Comparison of ENCODE assay signal across 22 cellular contexts in the genomic region with DNA sequence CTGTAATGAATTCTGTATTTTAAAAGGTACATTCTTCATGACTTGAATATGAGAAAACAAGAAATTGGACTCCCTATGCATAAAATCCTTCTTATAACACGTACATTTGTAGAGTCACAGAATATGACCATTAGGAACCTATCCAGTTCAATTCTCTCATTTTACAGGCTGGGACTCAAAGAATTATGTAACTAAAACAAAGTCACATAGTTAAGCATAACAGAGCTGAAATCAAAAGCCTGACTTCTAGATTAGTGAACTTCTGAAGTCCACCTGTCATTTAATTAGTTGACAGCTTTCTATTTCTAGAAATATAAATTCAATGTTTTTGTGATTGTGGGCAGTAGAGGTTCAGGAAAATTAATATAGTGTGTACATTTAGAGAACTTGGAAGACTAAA.
"Had no signal": no experiment of that assay in that cellular context is flagged by ENCODE, and none has a peak within 500 bp of the region (broad histone marks: within the 10 kb centered on the region; RNA-seq: fewer than 3 reads in every experiment).

No MANE protein-coding gene starts in this region.

- H3K27ac Mint-ChIP-seq: immature natural killer cell; memory B cell; natural killer cell; stimulated activated memory B cell treated with anti-CD40 and anti-IgM and Interleukin-4, amounts not matched to agents 10 μg/mL and 1 μg/mL and 100 μg/mL, for 72 hours had no signal

- H3K36me3 Mint-ChIP-seq: immature natural killer cell; memory B cell; natural killer cell; stimulated activated memory B cell treated with anti-CD40 and anti-IgM and Interleukin-4, amounts not matched to agents 10 μg/mL and 1 μg/mL and 100 μg/mL, for 72 hours had no signal

- H3K4me1 Mint-ChIP-seq: immature natural killer cell; memory B cell; natural killer cell; neural crest cell; stimulated activated memory B cell treated with anti-CD40 and anti-IgM and Interleukin-4, amounts not matched to agents 10 μg/mL and 1 μg/mL and 100 μg/mL, for 72 hours had no signal

- H3K9me3 ChIP-seq: neutrophil, testis, tibial artery, upper lobe of left lung had no signal

- H3K4me3 Mint-ChIP-seq: immature natural killer cell; memory B cell; natural killer cell; neural crest cell; stimulated activated memory B cell treated with anti-CD40 and anti-IgM and Interleukin-4, amounts not matched to agents 10 μg/mL and 1 μg/mL and 100 μg/mL, for 72 hours had no signal

- H3K4me1 ChIP-seq: pancreas, spleen, testis, upper lobe of left lung had no signal

- H3K4me3 ChIP-seq: dorsolateral prefrontal cortex, lung, pancreas, skin epidermis, spleen, testis, tibial artery, upper lobe of left lung had no signal

- DNase-seq: dorsolateral prefrontal cortex; effector CD4-positive, alpha-beta T cell; hypothalamus; immature natural killer cell; islet precursor cell; kidney glomerular epithelial cell; natural killer cell; pancreas; right cardiac atrium; spleen; stimulated activated CD4-positive, alpha-beta T cell treated with anti-CD3 and anti-CD28 coated beads, Interleukin-4, amount 100 ng/mL, for 4 hours; stimulated activated naive CD8-positive, alpha-beta T cell treated with anti-CD3 and anti-CD28 coated beads, Interleukin-15, Interleukin-2, amounts not matched to agents 100 U/mL and 50 U/mL, for 24 hours; substantia nigra; testis; tibial artery; upper lobe of left lung had no signal

- H3K27ac ChIP-seq: dorsolateral prefrontal cortex, neutrophil, skin epidermis, spleen, testis, tibial artery, upper lobe of left lung had no signal

- H3K27me3 ChIP-seq: dorsolateral prefrontal cortex, neutrophil, pancreas, testis, tibial artery, upper lobe of left lung had no signal

- H3K36me3 ChIP-seq: neutrophil, pancreas, spleen, tibial artery, upper lobe of left lung had no signal

- H3K9me3 Mint-ChIP-seq: natural killer cell had no signal
